In genomic region chr16:54507091-54507490, GRCh38 we compare ENCODE assay signal across 1 cellular context.
TF ChIP-seq lines count a peak whose summit lies in the region.

No MANE protein-coding gene starts in this region.

TF ChIP-seq in WTC11, 78 proteins besides CTCF, POLR2A, EP300 and RAD21 (continued from another document):
- TF ChIP-seq USF2 (CRISPR knock-in tag; IDR thresholded peaks at IDR 0.05) (no peak), ZNF423 (CRISPR knock-in tag; IDR thresholded peaks at IDR 0.05) (no peak), NR2C2 (CRISPR knock-in tag; IDR thresholded peaks at IDR 0.05) (no peak), MXD4 (CRISPR knock-in tag; IDR thresholded peaks at IDR 0.05; ENCODE audit: borderline replicate concordance) (no peak)
- TF ChIP-seq, protein P1, sequence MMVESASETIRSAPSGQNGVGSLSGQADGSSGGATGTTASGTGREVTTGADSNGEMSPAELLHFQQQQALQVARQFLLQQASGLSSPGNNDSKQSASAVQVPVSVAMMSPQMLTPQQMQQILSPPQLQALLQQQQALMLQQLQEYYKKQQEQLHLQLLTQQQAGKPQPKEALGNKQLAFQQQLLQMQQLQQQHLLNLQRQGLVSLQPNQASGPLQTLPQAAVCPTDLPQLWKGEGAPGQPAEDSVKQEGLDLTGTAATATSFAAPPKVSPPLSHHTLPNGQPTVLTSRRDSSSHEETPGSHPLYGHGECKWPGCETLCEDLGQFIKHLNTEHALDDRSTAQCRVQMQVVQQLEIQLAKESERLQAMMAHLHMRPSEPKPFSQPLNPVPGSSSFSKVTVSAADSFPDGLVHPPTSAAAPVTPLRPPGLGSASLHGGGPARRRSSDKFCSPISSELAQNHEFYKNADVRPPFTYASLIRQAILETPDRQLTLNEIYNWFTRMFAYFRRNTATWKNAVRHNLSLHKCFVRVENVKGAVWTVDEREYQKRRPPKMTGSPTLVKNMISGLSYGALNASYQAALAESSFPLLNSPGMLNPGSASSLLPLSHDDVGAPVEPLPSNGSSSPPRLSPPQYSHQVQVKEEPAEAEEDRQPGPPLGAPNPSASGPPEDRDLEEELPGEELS (CRISPR knock-in tag; IDR thresholded peaks at IDR 0.05), result no peak
TF ChIP-seq in WTC11: peak in this region for 0.
